19 cellular contexts compared by ENCODE assay signal in genomic region chr3:183481582-183481981, GRCh38. TPM values are rescaled to one million over a fixed set of nuclear protein-coding genes. Genes with fewer than 3 reads are reported as not detected.
DNase-seq lines count a peak whose midpoint lies in the region; ATAC-seq lines count a peak whose summit lies in the region.
"Had no signal": no experiment of that assay in that cellular context is flagged by ENCODE, and none has a peak within 500 bp of the region (broad histone marks: within the 10 kb centered on the region; RNA-seq: fewer than 3 reads in every experiment).

No MANE protein-coding gene starts in this region.

- H3K9me3 Mint-ChIP-seq in activated T-cell treated with anti-CD3 and anti-CD28 coated beads, Interleukin-2, amount 50 U/mL, for 72 hours = no peaks in the 10 kb centered on the region
- H3K9me3 Mint-ChIP-seq: CD4-positive, CD25-positive, alpha-beta regulatory T cell; effector memory CD8-positive, alpha-beta T cell; stimulated activated naive B cell treated with anti-CD40 and anti-IgM and Interleukin-4, amounts not matched to agents 10 μg/mL and 1 μg/mL and 100 μg/mL, for 72 hours had no signal

- DNase-seq in NCI-H2171 treated with DMSO at 0.1 percent for 48 hours (lab: John Stamatoyannopoulos, UW) (peak; percentile 34), NCI-H2171 (lab: John Stamatoyannopoulos, UW) (no peak), ELR (ENCODE audit: low read depth) (peak; percentile 19), iris pigment epithelial cell (ENCODE audit: low read depth) (peak; percentile 66), NCI-H146 (lab: John Stamatoyannopoulos, UW) (no peak), NCI-H1436 (lab: John Stamatoyannopoulos, UW) (no peak)
- peak; percentile 21 to 31 for DNase-seq in activated T-cell treated with anti-CD3 and anti-CD28 coated beads, Interleukin-2, amount 50 U/mL, for 72 hours
- DNase-seq: central memory CD4-positive, alpha-beta T cell; DMS79; effector memory CD8-positive, alpha-beta T cell; left lung; NCI-H187 treated with DMSO at 0.1 percent for 48 hours; NCI-H526; stimulated activated naive B cell treated with anti-CD40 and anti-IgM and Interleukin-4, amounts not matched to agents 10 μg/mL and 1 μg/mL and 100 μg/mL, for 72 hours; upper lobe of left lung had no signal

- peak; percentile 72 to 92 for ATAC-seq in activated T-cell treated with anti-CD3 and anti-CD28 coated beads, Interleukin-2, amount 50 U/mL, for 72 hours (replicated peaks in 1 of 2)
- no peak for ATAC-seq in HG02588 (IDR thresholded peaks at IDR 0.05; ENCODE audit: unreplicated experiment)
- ATAC-seq: effector memory CD8-positive, alpha-beta T cell; left lung; Panc1; stimulated activated naive B cell treated with anti-CD40 and anti-IgM and Interleukin-4, amounts not matched to agents 10 μg/mL and 1 μg/mL and 100 μg/mL, for 72 hours had no signal

- H3K27ac Mint-ChIP-seq in activated T-cell treated with anti-CD3 and anti-CD28 coated beads, Interleukin-2, amount 50 U/mL, for 72 hours = peak overlapping the region; percentile 71
- H3K27ac Mint-ChIP-seq: activated naive CD8-positive, alpha-beta T cell; CD4-positive, CD25-positive, alpha-beta regulatory T cell; effector memory CD8-positive, alpha-beta T cell; stimulated activated naive B cell treated with anti-CD40 and anti-IgM and Interleukin-4, amounts not matched to agents 10 μg/mL and 1 μg/mL and 100 μg/mL, for 72 hours had no signal

- peaks cover 22% of the 10 kb centered on the region for H3K4me1 Mint-ChIP-seq in activated T-cell treated with anti-CD3 and anti-CD28 coated beads, Interleukin-2, amount 50 U/mL, for 72 hours (ENCODE audit: low read depth)

- no peaks in the 10 kb centered on the region for H3K36me3 Mint-ChIP-seq in activated T-cell treated with anti-CD3 and anti-CD28 coated beads, Interleukin-2, amount 50 U/mL, for 72 hours (ENCODE audit: insufficient read depth in 2 of 2)
- H3K36me3 Mint-ChIP-seq: activated naive CD8-positive, alpha-beta T cell; CD4-positive, CD25-positive, alpha-beta regulatory T cell had no signal

- H3K4me3 Mint-ChIP-seq in activated T-cell treated with anti-CD3 and anti-CD28 coated beads, Interleukin-2, amount 50 U/mL, for 72 hours = peak overlapping the region in 1 of 2 donors; percentile 21
- H3K4me3 Mint-ChIP-seq: activated naive CD8-positive, alpha-beta T cell; CD4-positive, CD25-positive, alpha-beta regulatory T cell; effector memory CD8-positive, alpha-beta T cell; stimulated activated naive B cell treated with anti-CD40 and anti-IgM and Interleukin-4, amounts not matched to agents 10 μg/mL and 1 μg/mL and 100 μg/mL, for 72 hours had no signal

- no peaks in the 10 kb centered on the region for H3K27me3 Mint-ChIP-seq in activated T-cell treated with anti-CD3 and anti-CD28 coated beads, Interleukin-2, amount 50 U/mL, for 72 hours (ENCODE audit: low read depth)
- H3K27me3 Mint-ChIP-seq: activated naive CD8-positive, alpha-beta T cell; stimulated activated naive B cell treated with anti-CD40 and anti-IgM and Interleukin-4, amounts not matched to agents 10 μg/mL and 1 μg/mL and 100 μg/mL, for 72 hours had no signal

RNA-seq across cellular contexts. Expression of gene MCF2L2, which starts 53.2 kb away (rescaled TPM):
- 10 to 100 TPM in 1 of 2 donors, 1 to 10 TPM in 1; 7.6 to 11.5 TPM for total RNA-seq in activated T-cell treated with anti-CD3 and anti-CD28 coated beads, Interleukin-2, amount 50 U/mL, for 72 hours

Comparison
In these comparisons a context has a peak if more than half of its experiments do, and no peak if none do; other contexts are left out.
1. DNase-seq: peak in NCI-H2171 treated with DMSO at 0.1 percent for 48 hours (single experiment), ELR (single experiment), activated T-cell treated with anti-CD3 and anti-CD28 coated beads, Interleukin-2, amount 50 U/mL, for 72 hours (2 of 2) and iris pigment epithelial cell (single experiment); none in NCI-H2171 (single experiment), NCI-H146 (single experiment) and NCI-H1436 (single experiment).